8 cellular contexts compared by ENCODE assay signal in genomic region chr3:187740446-187741399, GRCh38. TPM values are rescaled to one million over a fixed set of nuclear protein-coding genes. Genes with fewer than 3 reads are reported as not detected.
DNase-seq lines count a peak whose midpoint lies in the region; ATAC-seq and TF ChIP-seq lines count a peak whose summit lies in the region.

No MANE protein-coding gene starts in this region.

- H3K79me1 ChIP-seq in H9 (ENCODE audit: insufficient read depth, low read depth, low read length, poor library complexity, severe bottlenecking) = no peaks in the 10 kb centered on the region

- H3K79me2 ChIP-seq in H9 (ENCODE audit: insufficient read depth, low read length) (0 out of 2 replicates have a peak, but pooled peaks cover 1% of the 10 kb centered on the region), PC-3 (ENCODE audit: low read length) (peaks cover 75% of the 10 kb centered on the region)

- no peak overlapping the region for H2BK12ac ChIP-seq in H9 (ENCODE audit: insufficient read length, low read depth, low read length)

- no peak overlapping the region for H2AK5ac ChIP-seq in H9 (ENCODE audit: insufficient read length, low read length)

- H3K18ac ChIP-seq in H9 (ENCODE audit: insufficient read length, low read depth, low read length) = peak overlapping the region; percentile 59

- H4K8ac ChIP-seq in H9 (replicated peaks; ENCODE audit: insufficient read length, low read depth, low read length) = no peak overlapping the region

- H3K4me1 ChIP-seq in H9 (ENCODE audit: insufficient read depth, low read length) (peaks cover 10% of the 10 kb centered on the region; the same call in 1 of the 2 replicates), PC-3 (ENCODE audit: insufficient read depth, low read length) (peaks cover 35% of the 10 kb centered on the region)

- no peaks in the 10 kb centered on the region for H3K36me3 ChIP-seq in PC-3 (ENCODE audit: low read depth, low read length)

- peaks cover 51% of the 10 kb centered on the region for H3K23me2 ChIP-seq in H9 (ENCODE audit: insufficient read length, low read depth, low read length, poor library complexity, severe bottlenecking)

- H2BK120ac ChIP-seq in H9 (ENCODE audit: low read depth, low read length, poor library complexity, severe bottlenecking) = no peak overlapping the region

- no peak overlapping the region for H4K91ac ChIP-seq in H9 (ENCODE audit: insufficient read length, low read depth, low read length)

- H3K4ac ChIP-seq in H9 (ENCODE audit: low read depth, low read length) = no peak overlapping the region

- H3K56ac ChIP-seq in H9 (ENCODE audit: insufficient read length, low read depth, low read length) = no peak overlapping the region

- H3K4me1 Mint-ChIP-seq in H9 = peaks cover 44 to 51% of the 10 kb centered on the region in 2 experiments
- H3K4me1 Mint-ChIP-seq in naive thymus-derived CD8-positive, alpha-beta T cell = peaks cover 36 to 75% (median 51%) of the 10 kb centered on the region in 4 donors

- no peak overlapping the region for H2BK5ac ChIP-seq in H9 (ENCODE audit: insufficient read length, low read length)

- H3K9me3 ChIP-seq in H9 (ENCODE audit: control insufficient read depth, low read depth, low read length) (no peaks in the 10 kb centered on the region), PC-3 (ENCODE audit: low read length) (no peaks in the 10 kb centered on the region)

- no peak overlapping the region for H3K23ac ChIP-seq in H9 (ENCODE audit: insufficient read length, low read depth, low read length)

- no peak overlapping the region for H3T11ph ChIP-seq in H9 (ENCODE audit: low read length)

- H2BK15ac ChIP-seq in H9 (ENCODE audit: low read depth, low read length) = no peak overlapping the region

- H3K4me2 ChIP-seq in H9 (ENCODE audit: insufficient read depth, insufficient read length, low read length) (peak overlapping the region; percentile 98), PC-3 (ENCODE audit: low read length) (peak overlapping the region; percentile 99)

- no peak for ATAC-seq in PC-3
- peak in 1 of 2 donors; percentile 5 for ATAC-seq in naive thymus-derived CD8-positive, alpha-beta T cell
- no peak for ATAC-seq in GM19035 (IDR thresholded peaks at IDR 0.05; ENCODE audit: unreplicated experiment)

- H2AFZ ChIP-seq in H9 (ENCODE audit: low read length) = no peak overlapping the region
- H2AFZ ChIP-seq in PC-3 (ENCODE audit: low read length) = peak overlapping the region; percentile 85

- H3K9me3 Mint-ChIP-seq in H9 = no peaks in the 10 kb centered on the region; a peak in 1 of 5 replicates
- no peaks in the 10 kb centered on the region for H3K9me3 Mint-ChIP-seq in naive thymus-derived CD8-positive, alpha-beta T cell

- H4K5ac ChIP-seq in H9 (ENCODE audit: insufficient read length, low read depth, low read length) = no peak overlapping the region

- H3K4me3 ChIP-seq in AG10803 (ENCODE audit: low read length) = peak overlapping the region; percentile 98
- peak overlapping the region; percentile 93 for H3K4me3 ChIP-seq in PC-3 (ENCODE audit: low read length)
- peak overlapping the region; percentile 94 for H3K4me3 ChIP-seq in fibroblast of pulmonary artery (replicated peaks; ENCODE audit: low read depth, low read length)

- intact Hi-C loops in PC-3 (cut with micrococcal nuclease) = loop anchor here (5.0 to 10.0 kb wide), 5 partner anchors 747 to 1142 kb away; no protein-coding TSS in a partner anchor

- H3K36me3 Mint-ChIP-seq in H9 (ENCODE audit: insufficient read depth in 1 of 3, low read depth in 3 of 3) = no peaks in the 10 kb centered on the region
- peaks cover 0 to 6% (median 0%) of the 10 kb centered on the region in 3 donors for H3K36me3 Mint-ChIP-seq in naive thymus-derived CD8-positive, alpha-beta T cell

- CTCF ChIA-PET in PC-3 (lab: Charles Lee) = interaction anchor here (0.5 to 3.3 kb wide), 22 partner anchors 68 to 1528 kb away, joined by 3 to 49 read pairs (median 4); no protein-coding TSS in a partner anchor

- H2BK20ac ChIP-seq in H9 (ENCODE audit: low read depth, low read length, poor library complexity, severe bottlenecking) = no peak overlapping the region

- BruUV-seq in PC-3 (replicated peaks; lab: Mats Ljungman, UMichigan) = no TSS peak

- no peak overlapping the region for H3K27ac ChIP-seq in H9 (ENCODE audit: insufficient read length, low read depth, low read length)
- H3K27ac ChIP-seq in PC-3 (ENCODE audit: low read length) = peak overlapping the region; percentile 63
- H3K27ac ChIP-seq in substantia nigra (ENCODE audit: low read depth, low read length, poor library complexity, severe bottlenecking) = peak overlapping the region; percentile 78

- H3K4me3 Mint-ChIP-seq in H9 = peak overlapping the region; percentile 85 to 92
- peak overlapping the region; percentile 94 to 100 (median 98) for H3K4me3 Mint-ChIP-seq in naive thymus-derived CD8-positive, alpha-beta T cell

- H3K27me3 ChIP-seq in H9 (ENCODE audit: insufficient read depth, low read length) (peaks cover 4% of the 10 kb centered on the region; the same call in 1 of the 2 replicates), PC-3 (ENCODE audit: low read length) (no peaks in the 10 kb centered on the region)

- no peaks in the 10 kb centered on the region for H4K20me1 ChIP-seq in H9 (ENCODE audit: control insufficient read depth, insufficient read depth, insufficient read length)
- H4K20me1 ChIP-seq in PC-3 (ENCODE audit: low read length) = 0 out of 2 replicates have a peak, but pooled peaks cover 5% of the 10 kb centered on the region

- no peaks in the 10 kb centered on the region for H3F3A ChIP-seq in PC-3 (ENCODE audit: low read length, unreplicated experiment)

- TF ChIP-seq CTCF in AG10803 (conservative IDR thresholded peaks at IDR 0.05; ENCODE audit: low read length) = peak; percentile 67
- peak; percentile 95 for TF ChIP-seq CTCF in H9 (conservative IDR thresholded peaks at IDR 0.05)
- peak; percentile 98 for TF ChIP-seq CTCF in PC-3 (conservative IDR thresholded peaks at IDR 0.05; ENCODE audit: low read depth, low read length)
- TF ChIP-seq CTCF in fibroblast of pulmonary artery (IDR thresholded peaks at IDR 0.05; ENCODE audit: low read length, missing control alignments) = peak; percentile 66

- DNase-seq in AG10803 (ENCODE audit: low read depth) (peak; percentile 95), H9 (peak; percentile 75), PC-3 (peak; percentile 59), fibroblast of pulmonary artery (ENCODE audit: low read depth) (peak; percentile 71), substantia nigra (lab: John Stamatoyannopoulos, UW) (peak in 46 of 49 donors; percentile 21 to 82 (median 65))
- peak; percentile 61 for DNase-seq in activated effector memory CD4-positive, alpha-beta T cell treated with Interleukin-2 at 50 U/mL for 16 hours
- peak; percentile 33 to 76 (median 62) for DNase-seq in naive thymus-derived CD8-positive, alpha-beta T cell

- H3K9me2 ChIP-seq in PC-3 (replicated peaks; ENCODE audit: low read length) = no peaks in the 10 kb centered on the region

- H3K14ac ChIP-seq in H9 (ENCODE audit: insufficient read depth, low read length) = no peak overlapping the region

- POLR2A ChIA-PET in PC-3 (lab: Charles Lee; ENCODE audit: unreplicated experiment) = no interaction called here
- POLR2A ChIA-PET in naive thymus-derived CD8-positive, alpha-beta T cell (lab: Charles Lee) = interaction anchor here (0.8 to 2.6 kb wide), 19 partner anchors 9 to 1406 kb away, joined by 3 to 14 read pairs (median 3); partner anchors contain the start of gene EIF4A2

- peaks cover 45% of the 10 kb centered on the region for H3K27me3 Mint-ChIP-seq in H9 (ENCODE audit: low read depth)
- peaks cover 0 to 4% (median 0%) of the 10 kb centered on the region in 5 donors for H3K27me3 Mint-ChIP-seq in naive thymus-derived CD8-positive, alpha-beta T cell

- WGBS in H9 (ENCODE audit: extremely low coverage, insufficient read length, low lambda C conversion rate) = no CpG with 5 or more reads among the region's 38 CpGs

- 0 out of 7 replicates have a peak overlapping the region, but pooled peaks of 1 of the 3 experiments have one; percentile 34 for H3K27ac Mint-ChIP-seq in H9
- peak overlapping the region; percentile 83 to 100 (median 98) for H3K27ac Mint-ChIP-seq in naive thymus-derived CD8-positive, alpha-beta T cell

- H3K9ac ChIP-seq in H9 (ENCODE audit: extremely low read depth, insufficient read length, low read length) (peak overlapping the region; percentile 8), PC-3 (ENCODE audit: low read length) (peak overlapping the region; percentile 54)

RNA-seq across cellular contexts. Expression of gene BCL6, which starts 4.5 kb away (rescaled TPM):
- total RNA-seq in H9 (2021) (3.4 and 4.1 TPM in 2 replicates), PC-3 (2014; rRNA removed) (7.7 and 11.8 TPM in 2 replicates)
- 10 to 100 TPM; 21.3 to 23.0 TPM for total RNA-seq in naive thymus-derived CD8-positive, alpha-beta T cell
- polyA plus RNA-seq in naive thymus-derived CD8-positive, alpha-beta T cell = 1 to 10 TPM; 1.1 to 2.7 (median 2.3) TPM

RNA-seq across cellular contexts. Expression of gene RTP2, which starts 38.4 kb away (rescaled TPM):
- total RNA-seq in H9 (2021) = not detected in 2 replicates
- not detected in 2 replicates for total RNA-seq in PC-3 (2014; rRNA removed)
- total RNA-seq in naive thymus-derived CD8-positive, alpha-beta T cell = not detected
- not detected for polyA plus RNA-seq in naive thymus-derived CD8-positive, alpha-beta T cell
